In the genomic region with DNA sequence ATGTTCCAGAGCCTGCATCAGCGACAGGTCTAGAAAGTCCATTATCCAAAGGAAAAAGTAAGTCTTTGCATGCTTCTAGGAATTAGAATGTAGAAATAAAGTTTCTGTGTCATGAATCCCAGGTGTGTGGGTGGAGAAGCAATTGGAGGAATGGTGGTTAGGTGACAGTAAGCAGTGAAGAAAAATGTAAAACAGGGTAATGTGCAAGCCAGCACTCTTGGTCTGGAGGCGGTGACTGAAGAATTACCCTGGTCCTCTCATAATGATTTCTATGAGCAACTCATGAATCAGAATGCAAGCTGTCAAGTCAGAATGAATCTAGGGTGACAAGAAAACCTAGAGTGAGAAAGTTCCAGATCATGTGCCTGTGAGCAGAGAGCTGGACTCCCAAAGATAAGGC, we compare ENCODE assay signal across 20 cellular contexts. TPM values are rescaled to one million over a fixed set of nuclear protein-coding genes. Genes with fewer than 3 reads are reported as not detected.
"Had no signal": no experiment of that assay in that cellular context is flagged by ENCODE, and none has a peak within 500 bp of the region (broad histone marks: within the 10 kb centered on the region; RNA-seq: fewer than 3 reads in every experiment).

No MANE protein-coding gene starts in this region.

- H3K36me3 Mint-ChIP-seq: naive thymus-derived CD8-positive, alpha-beta T cell had no signal

- ATAC-seq: heart left ventricle; mucosa of descending colon; naive thymus-derived CD8-positive, alpha-beta T cell had no signal

- H3K4me3 Mint-ChIP-seq: endodermal cell; naive thymus-derived CD8-positive, alpha-beta T cell had no signal

- H3K27ac Mint-ChIP-seq: endodermal cell; naive thymus-derived CD8-positive, alpha-beta T cell had no signal

- H3K4me1 Mint-ChIP-seq: endodermal cell; naive thymus-derived CD8-positive, alpha-beta T cell had no signal

- DNase-seq: effector CD4-positive, alpha-beta T cell; endodermal cell; foreskin melanocyte; heart left ventricle; hippocampal formation; kidney glomerular epithelial cell; mesendoderm; mucosa of descending colon; naive thymus-derived CD8-positive, alpha-beta T cell; sigmoid colon; stimulated activated CD4-positive, alpha-beta T cell treated with anti-CD3 and anti-CD28 coated beads, Interleukin-2, amount 100 ng/mL, for 24 hours; stimulated activated CD4-positive, alpha-beta T cell treated with anti-CD3 and anti-CD28 coated beads, Interleukin-4, amount 100 ng/mL, for 4 hours; stimulated activated naive CD4-positive, alpha-beta T cell; stomach; substantia nigra; trophoblast cell had no signal

- H3K9me3 Mint-ChIP-seq: endodermal cell had no signal

RNA-seq across cellular contexts. Expression of a gene that starts 33.6 kb away (rescaled TPM):
- total RNA-seq: dermis microvascular lymphatic vessel endothelial cell; endothelial cell of umbilical vein; lung microvascular endothelial cell; naive thymus-derived CD8-positive, alpha-beta T cell; pulmonary artery endothelial cell had no signal
- polyA plus RNA-seq: endothelial cell of umbilical vein; naive thymus-derived CD8-positive, alpha-beta T cell had no signal
